Comparison of ENCODE assay signal across 19 cellular contexts in the genomic region with DNA sequence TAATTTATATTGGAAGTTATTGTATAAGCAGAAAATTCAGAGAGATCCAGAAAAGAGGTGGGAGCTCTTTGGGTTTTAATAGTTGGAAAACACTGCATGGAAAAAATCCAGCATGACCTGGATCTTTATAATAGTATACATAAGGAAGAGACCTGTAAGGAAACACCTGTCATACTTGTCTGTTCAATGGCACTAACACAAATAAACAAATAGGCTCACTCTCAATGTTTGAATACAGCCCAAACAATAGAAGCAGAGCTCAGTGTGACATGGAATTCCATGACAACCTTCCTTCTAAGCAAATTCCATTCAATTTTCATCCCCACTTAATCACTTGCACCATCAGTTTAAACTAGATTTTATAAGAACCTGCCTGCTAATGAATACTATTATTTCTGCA.
"Had no signal": no experiment of that assay in that cellular context is flagged by ENCODE, and none has a peak within 500 bp of the region (broad histone marks: within the 10 kb centered on the region; RNA-seq: fewer than 3 reads in every experiment).

No MANE protein-coding gene starts in this region.

- H3K27ac Mint-ChIP-seq: activated CD8-positive, alpha-beta T cell treated with anti-CD3 and anti-CD28 coated beads for 36 hours; activated naive CD4-positive, alpha-beta T cell treated with anti-CD3 and anti-CD28 coated beads, Interleukin-2, amount 50 U/mL, for 24 hours; natural killer cell; WTC11 had no signal

- H3K36me3 Mint-ChIP-seq: activated naive CD4-positive, alpha-beta T cell treated with anti-CD3 and anti-CD28 coated beads, Interleukin-2, amount 50 U/mL, for 24 hours; natural killer cell; WTC11 had no signal

- H3K4me1 Mint-ChIP-seq: natural killer cell had no signal

- H3K4me3 ChIP-seq: cardiac muscle cell, colonic mucosa, stomach, testis, upper lobe of left lung had no signal

- H3K4me3 Mint-ChIP-seq: activated CD8-positive, alpha-beta T cell treated with anti-CD3 and anti-CD28 coated beads for 36 hours; activated naive CD4-positive, alpha-beta T cell treated with anti-CD3 and anti-CD28 coated beads, Interleukin-2, amount 50 U/mL, for 24 hours; activated T-cell treated with anti-CD3 and anti-CD28 coated beads, Interleukin-2, amount 50 U/mL, for 4 hours; natural killer cell; WTC11 had no signal

- H3K9me3 Mint-ChIP-seq: activated CD8-positive, alpha-beta T cell treated with anti-CD3 and anti-CD28 coated beads for 36 hours; activated naive CD4-positive, alpha-beta T cell treated with anti-CD3 and anti-CD28 coated beads, Interleukin-2, amount 50 U/mL, for 24 hours; activated T-cell treated with anti-CD3 and anti-CD28 coated beads, Interleukin-2, amount 50 U/mL, for 4 hours; natural killer cell; WTC11 had no signal

- DNase-seq: activated CD4-positive, alpha-beta T cell treated with anti-CD3 and anti-CD28 coated beads for 48 hours; activated CD8-positive, alpha-beta T cell treated with anti-CD3 and anti-CD28 coated beads for 36 hours; activated effector memory CD4-positive, alpha-beta T cell treated with Interleukin-2 at 50 U/mL for 16 hours; activated T-cell treated with anti-CD3 and anti-CD28 coated beads, Interleukin-2, amount 50 U/mL, for 4 hours; colonic mucosa; effector memory CD4-positive, alpha-beta T cell; foreskin keratinocyte; left ventricle myocardium superior; mesenchymal stem cell; natural killer cell; retina; stimulated activated CD4-positive, alpha-beta T cell treated with anti-CD3 and anti-CD28 coated beads, Interleukin-12 subunit alpha, Interleukin-12 subunit beta, amount 100 ng/mL, for 4 hours; stimulated activated CD4-positive, alpha-beta T cell treated with anti-CD3 and anti-CD28 coated beads, Interleukin-2, amount 100 ng/mL, for 24 hours; stomach; testis; upper lobe of left lung had no signal
